Comparison of ENCODE assay signal across 8 cellular contexts in genomic region chr19:43519436-43520088, GRCh38. TPM values are rescaled to one million over a fixed set of nuclear protein-coding genes. Genes with fewer than 3 reads are reported as not detected.
A peak's percentile ranks its signal among the peaks of the same experiment; 100 is the strongest.
DNase-seq lines count a peak whose midpoint lies in the region; ATAC-seq and TF ChIP-seq lines count a peak whose summit lies in the region.

No MANE protein-coding gene starts in this region.

- no peaks in the 10 kb centered on the region for H4K20me1 ChIP-seq in KMS-11 (ENCODE audit: insufficient read depth)

- peaks cover 4% of the 10 kb centered on the region for H3K4me1 ChIP-seq in KMS-11 (ENCODE audit: low read depth, poor library complexity, severe bottlenecking)
- H3K4me1 ChIP-seq in esophagus muscularis mucosa, result peaks cover 4 to 24% (median 12%) of the 10 kb centered on the region in 4 donors

- peak overlapping the region in 1 of 2 donors; percentile 13 for H3K27ac Mint-ChIP-seq in natural killer cell treated with Interleukin-12 subunit alpha and Interleukin-12 subunit beta and Interleukin-15 and Interleukin-18, amount 100 ng/mL, for 72 hours

- H3K9me3 Mint-ChIP-seq in natural killer cell treated with Interleukin-12 subunit alpha and Interleukin-12 subunit beta and Interleukin-15 and Interleukin-18, amount 100 ng/mL, for 72 hours, result no peaks in the 10 kb centered on the region

- peaks cover 9 to 11% of the 10 kb centered on the region in 2 donors for H3K4me1 Mint-ChIP-seq in natural killer cell treated with Interleukin-12 subunit alpha and Interleukin-12 subunit beta and Interleukin-15 and Interleukin-18, amount 100 ng/mL, for 72 hours (ENCODE audit: low read depth in 2 of 2)

- H3K9ac ChIP-seq in KMS-11, result no peak overlapping the region

- intact Hi-C loops in esophagus muscularis mucosa (cut with DNase I), result loop anchor here (1.0 kb wide), 1 partner anchor 72 kb away; no protein-coding TSS in a partner anchor

- DNase-seq in D341Med (ENCODE audit: low spot score) (peak; percentile 76), OCI-M1 (lab: John Stamatoyannopoulos, UW) (peak; percentile 88), activated T-cell treated with anti-CD3 and anti-CD28 coated beads for 48 hours (ENCODE audit: low read depth) (peak; percentile 68), esophagus muscularis mucosa (ENCODE audit: extremely low spot score) (no peak)
- peak; percentile 83 for DNase-seq in natural killer cell treated with Interleukin-12 subunit alpha and Interleukin-12 subunit beta and Interleukin-15 and Interleukin-18, amount 100 ng/mL, for 72 hours (ENCODE audit: low spot score)
- peak; percentile 87 for DNase-seq in stimulated activated naive CD8-positive, alpha-beta T cell treated with anti-CD3 and anti-CD28 coated beads, Interleukin-15, Interleukin-2, amounts not matched to agents 100 U/mL and 50 U/mL, for 24 hours

- H3K27ac ChIP-seq in KMS-11 (no peak overlapping the region), esophagus muscularis mucosa (replicated peaks in 1 of 4) (no peak overlapping the region)

- H3K4me2 ChIP-seq in KMS-11, result no peak overlapping the region

- no peaks in the 10 kb centered on the region for H3K9me3 ChIP-seq in esophagus muscularis mucosa

- peak; percentile 94 for TF ChIP-seq CTCF in KMS-11 (conservative IDR thresholded peaks at IDR 0.05; ENCODE audit: low read depth, low read length)
- TF ChIP-seq CTCF in esophagus muscularis mucosa (IDR thresholded peaks at IDR 0.05), result peak; percentile 86 to 88 (median 87)

- H3K79me2 ChIP-seq in KMS-11 (ENCODE audit: insufficient read depth, low read depth), result no peaks in the 10 kb centered on the region

- H3K27me3 Mint-ChIP-seq in natural killer cell treated with Interleukin-12 subunit alpha and Interleukin-12 subunit beta and Interleukin-15 and Interleukin-18, amount 100 ng/mL, for 72 hours, result no peaks in the 10 kb centered on the region

- no peaks in the 10 kb centered on the region for H3K36me3 Mint-ChIP-seq in natural killer cell treated with Interleukin-12 subunit alpha and Interleukin-12 subunit beta and Interleukin-15 and Interleukin-18, amount 100 ng/mL, for 72 hours

- H3K36me3 ChIP-seq in KMS-11 (ENCODE audit: insufficient read depth), result no peaks in the 10 kb centered on the region
- H3K36me3 ChIP-seq in esophagus muscularis mucosa, result peaks cover under 1 to 15% (median 5%) of the 10 kb centered on the region in 4 donors

- WGBS in esophagus muscularis mucosa, result 48% methylated on average over 10 of the region's 10 CpGs

- H2AFZ ChIP-seq in KMS-11 (ENCODE audit: low read depth), result no peak overlapping the region

- no peaks in the 10 kb centered on the region for H3K27me3 ChIP-seq in KMS-11 (ENCODE audit: insufficient read depth, low read depth)
- no peaks in the 10 kb centered on the region for H3K27me3 ChIP-seq in esophagus muscularis mucosa

- H3K4me3 Mint-ChIP-seq in natural killer cell treated with Interleukin-12 subunit alpha and Interleukin-12 subunit beta and Interleukin-15 and Interleukin-18, amount 100 ng/mL, for 72 hours, result no peak overlapping the region

- no peak for TF ChIP-seq EP300 in esophagus muscularis mucosa (IDR thresholded peaks at IDR 0.05)

- no peak overlapping the region for H3K4me3 ChIP-seq in KMS-11 (IDR thresholded peaks at IDR 0.05; ENCODE audit: insufficient read depth, low read depth, low read length)
- no peak overlapping the region for H3K4me3 ChIP-seq in esophagus muscularis mucosa

- TF ChIP-seq POLR2A in esophagus muscularis mucosa (IDR thresholded peaks at IDR 0.05; ENCODE audit: low read depth), result no peak

- no peak for ATAC-seq in natural killer cell treated with Interleukin-12 subunit alpha and Interleukin-12 subunit beta and Interleukin-15 and Interleukin-18, amount 100 ng/mL, for 72 hours
- ATAC-seq in stimulated activated naive CD8-positive, alpha-beta T cell treated with anti-CD3 and anti-CD28 coated beads, Interleukin-15, Interleukin-2, amounts not matched to agents 100 U/mL and 50 U/mL, for 24 hours, result peak; percentile 84
- ATAC-seq in GM18502 (IDR thresholded peaks at IDR 0.05; ENCODE audit: poor library complexity, unreplicated experiment), result no peak

RNA-seq across cellular contexts. Expression of gene ETHE1, which starts 7.4 kb away (rescaled TPM):
- 10 to 100 TPM; 48.2 to 63.2 (median 55.9) TPM for total RNA-seq in esophagus muscularis mucosa
- 10 to 100 TPM; 41.7 to 70.4 TPM for total RNA-seq in natural killer cell treated with Interleukin-12 subunit alpha and Interleukin-12 subunit beta and Interleukin-15 and Interleukin-18, amount 100 ng/mL, for 72 hours

RNA-seq across cellular contexts. Expression of gene ZNF575, which starts 13.4 kb away (rescaled TPM):
- total RNA-seq in esophagus muscularis mucosa, result under 1 TPM; 0.66 to 0.97 (median 0.82) TPM
- 1 to 10 TPM; 1.4 to 1.9 TPM for total RNA-seq in natural killer cell treated with Interleukin-12 subunit alpha and Interleukin-12 subunit beta and Interleukin-15 and Interleukin-18, amount 100 ng/mL, for 72 hours

RNA-seq across cellular contexts. Expression of gene PHLDB3, which starts 15.0 kb away (rescaled TPM):
- total RNA-seq in esophagus muscularis mucosa, result 10 to 100 TPM; 10.3 to 16.2 (median 12.6) TPM
- 10 to 100 TPM; 10.5 to 18.7 TPM for total RNA-seq in natural killer cell treated with Interleukin-12 subunit alpha and Interleukin-12 subunit beta and Interleukin-15 and Interleukin-18, amount 100 ng/mL, for 72 hours

RNA-seq across cellular contexts. Expression of gene LYPD3, which starts 54.2 kb away (rescaled TPM):
- 1 to 10 TPM in 1 of 4 donors, under 1 TPM in 3; 0.42 to 1.4 (median 0.84) TPM for total RNA-seq in esophagus muscularis mucosa
- not detected for total RNA-seq in natural killer cell treated with Interleukin-12 subunit alpha and Interleukin-12 subunit beta and Interleukin-15 and Interleukin-18, amount 100 ng/mL, for 72 hours

RNA-seq across cellular contexts. Expression of gene XRCC1, which starts 55.8 kb away (rescaled TPM):
- 10 to 100 TPM; 21.2 to 27.2 (median 24.4) TPM for total RNA-seq in esophagus muscularis mucosa
- total RNA-seq in natural killer cell treated with Interleukin-12 subunit alpha and Interleukin-12 subunit beta and Interleukin-15 and Interleukin-18, amount 100 ng/mL, for 72 hours, result 10 to 100 TPM; 29.9 to 47.0 TPM
